Comparison of ENCODE assay signal across 8 cellular contexts in genomic region chr12:52230364-52231281, GRCh38. TPM values are rescaled to one million over a fixed set of nuclear protein-coding genes. Genes with fewer than 3 reads are reported as not detected.
A peak's percentile ranks its signal among the peaks of the same experiment; 100 is the strongest.
DNase-seq lines count a peak whose midpoint lies in the region; ATAC-seq and TF ChIP-seq lines count a peak whose summit lies in the region.
"Had no signal": no experiment of that assay in that cellular context is flagged by ENCODE, and none has a peak within 500 bp of the region (broad histone marks: within the 10 kb centered on the region; RNA-seq: fewer than 3 reads in every experiment).

No MANE protein-coding gene starts in this region.

- CTCF ChIA-PET in CD4-positive, alpha-beta T cell (lab: Charles Lee) = no interaction called here

- ATAC-seq in GM19035 (IDR thresholded peaks at IDR 0.05; ENCODE audit: unreplicated experiment) (no peak), HG03460 (IDR thresholded peaks at IDR 0.05; ENCODE audit: unreplicated experiment) (no peak)
- ATAC-seq in CD4-positive, alpha-beta T cell (ENCODE audit: poor library complexity) = no peak
- ATAC-seq: naive thymus-derived CD8-positive, alpha-beta T cell had no signal

- H3K27ac Mint-ChIP-seq in CD4-positive, alpha-beta T cell = no peak overlapping the region
- H3K27ac Mint-ChIP-seq: naive thymus-derived CD8-positive, alpha-beta T cell had no signal

- DNase-seq in HS-27A (ENCODE audit: low read depth) (peak; percentile 91), brain microvascular endothelial cell (peak; percentile 83), iris pigment epithelial cell (ENCODE audit: low read depth) (peak; percentile 88)
- DNase-seq in CD4-positive, alpha-beta T cell = no peak

- no peaks in the 10 kb centered on the region for H3K36me3 Mint-ChIP-seq in CD4-positive, alpha-beta T cell (ENCODE audit: low read depth)
- H3K36me3 Mint-ChIP-seq: naive thymus-derived CD8-positive, alpha-beta T cell had no signal

- no peak overlapping the region for H3K4me3 Mint-ChIP-seq in CD4-positive, alpha-beta T cell
- H3K4me3 Mint-ChIP-seq: naive thymus-derived CD8-positive, alpha-beta T cell had no signal

- POLR2A ChIA-PET in CD4-positive, alpha-beta T cell (lab: Charles Lee) = interaction anchor here (0.5 kb wide), 1 partner anchor 1470 kb away, joined by 3 read pairs; no protein-coding TSS in a partner anchor

- no peaks in the 10 kb centered on the region for H3K4me1 Mint-ChIP-seq in CD4-positive, alpha-beta T cell (ENCODE audit: low read depth)

- no peak overlapping the region for H3K4me3 ChIP-seq in brain microvascular endothelial cell (ENCODE audit: low read depth, low read length)
- no peak overlapping the region for H3K4me3 ChIP-seq in urinary bladder (ENCODE audit: low read depth, low read length)

- H3K27me3 ChIP-seq in brain microvascular endothelial cell (replicated peaks) = no peaks in the 10 kb centered on the region
- peaks cover 38% of the 10 kb centered on the region for H3K27me3 ChIP-seq in CD4-positive, alpha-beta T cell (ENCODE audit: control insufficient read depth, insufficient read depth, low read length)

- H3K4me1 ChIP-seq in urinary bladder (ENCODE audit: insufficient read depth) = no peaks in the 10 kb centered on the region

- intact Hi-C loops in CD4-positive, alpha-beta T cell (cut with DNase I, micrococcal nuclease) = no loop called here

- in situ Hi-C loops in brain microvascular endothelial cell (cut with HindIII; ENCODE audit: low pct_ligation_motif_present, low sequenced_read_pairs) = no loop called here

- H3K36me3 ChIP-seq in brain microvascular endothelial cell (replicated peaks) (no peaks in the 10 kb centered on the region), urinary bladder (ENCODE audit: insufficient read depth) (no peaks in the 10 kb centered on the region)

- H3K9me3 ChIP-seq in CD4-positive, alpha-beta T cell (ENCODE audit: control insufficient read depth, low read length) = no peaks in the 10 kb centered on the region

- peak overlapping the region; percentile 96 for H3K27ac ChIP-seq in brain microvascular endothelial cell
- H3K27ac ChIP-seq in urinary bladder (ENCODE audit: low read depth) = peak overlapping the region; percentile 28
- H3K27ac ChIP-seq in CD4-positive, alpha-beta T cell (ENCODE audit: low read depth, low read length) = no peak overlapping the region

- H3K27me3 Mint-ChIP-seq in CD4-positive, alpha-beta T cell = peaks cover 58% of the 10 kb centered on the region

- WGBS in urinary bladder = 61% methylated on average over 8 of the region's 8 CpGs

- no peak for TF ChIP-seq CTCF in brain microvascular endothelial cell (IDR thresholded peaks at IDR 0.05; ENCODE audit: low read depth, low read length, missing control alignments)
- no peak for TF ChIP-seq CTCF in CD4-positive, alpha-beta T cell (IDR thresholded peaks at IDR 0.05)

- H3K9me3 Mint-ChIP-seq in CD4-positive, alpha-beta T cell = no peaks in the 10 kb centered on the region
- H3K9me3 Mint-ChIP-seq: naive thymus-derived CD8-positive, alpha-beta T cell had no signal

RNA-seq across cellular contexts. Expression of gene KRT7, which starts 2.4 kb away (rescaled TPM):
- 147 TPM for total RNA-seq in urinary bladder
- 158 TPM for polyA plus RNA-seq in urinary bladder
- total RNA-seq in CD4-positive, alpha-beta T cell = not detected
- total RNA-seq: naive thymus-derived CD8-positive, alpha-beta T cell had no signal
- polyA plus RNA-seq: naive thymus-derived CD8-positive, alpha-beta T cell had no signal

RNA-seq across cellular contexts. Expression of gene KRT80, which starts 38.8 kb away (rescaled TPM):
- 1.7 TPM for total RNA-seq in urinary bladder
- polyA plus RNA-seq in urinary bladder = 3.0 TPM
- not detected for total RNA-seq in CD4-positive, alpha-beta T cell
- total RNA-seq: naive thymus-derived CD8-positive, alpha-beta T cell had no signal
- polyA plus RNA-seq: naive thymus-derived CD8-positive, alpha-beta T cell had no signal

RNA-seq across cellular contexts. Expression of gene KRT86, which starts 43.8 kb away (rescaled TPM):
- total RNA-seq in urinary bladder = not detected
- polyA plus RNA-seq in urinary bladder = 0.15 TPM
- not detected for total RNA-seq in CD4-positive, alpha-beta T cell
- total RNA-seq: naive thymus-derived CD8-positive, alpha-beta T cell had no signal
- polyA plus RNA-seq: naive thymus-derived CD8-positive, alpha-beta T cell had no signal

Comparison
In these comparisons a context has a peak if more than half of its experiments do, and no peak if none do; other contexts are left out.
1. DNase-seq: peak in HS-27A (single experiment), brain microvascular endothelial cell (single experiment) and iris pigment epithelial cell (single experiment); none in CD4-positive, alpha-beta T cell (0 of 10).
2. RNA of gene KRT7, which starts 2.4 kb away (total RNA-seq): 147 TPM in urinary bladder (single experiment); not detected in CD4-positive, alpha-beta T cell; every median in the first group is over 100 times any median in the second.